In the genomic region with DNA sequence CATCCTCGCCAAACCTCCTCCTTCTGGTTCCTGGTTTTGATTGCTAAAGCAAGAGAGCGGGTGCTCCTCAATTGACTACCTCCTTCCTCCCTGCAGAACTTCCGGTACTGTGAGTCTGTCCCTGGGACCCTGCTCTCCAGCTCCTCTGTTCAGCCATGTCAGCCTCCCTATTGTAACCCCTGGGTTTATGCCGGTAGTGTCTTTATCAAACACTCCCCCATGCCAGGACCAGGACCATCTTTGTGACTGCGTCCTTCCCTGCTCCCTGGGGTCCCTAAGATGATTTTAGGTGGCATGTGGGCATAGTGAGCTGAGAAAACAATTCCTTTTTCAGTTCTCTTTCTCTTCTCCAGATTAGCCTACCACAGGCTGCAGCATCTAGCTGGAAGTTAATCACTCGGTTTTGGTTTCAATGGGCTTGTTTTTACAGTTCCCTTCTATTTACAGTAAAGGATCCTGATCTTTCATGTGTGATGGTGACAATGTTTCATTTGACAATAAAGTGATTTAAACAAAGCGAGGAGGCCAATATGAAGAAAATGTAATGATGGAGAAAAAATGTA, we compare ENCODE assay signal across 11 cellular contexts. TPM values are rescaled to one million over a fixed set of nuclear protein-coding genes. Genes with fewer than 3 reads are reported as not detected.
A peak's percentile ranks its signal among the peaks of the same experiment; 100 is the strongest.
DNase-seq lines count a peak whose midpoint lies in the region; ATAC-seq lines count a peak whose summit lies in the region.
"Had no signal": no experiment of that assay in that cellular context is flagged by ENCODE, and none has a peak within 500 bp of the region (broad histone marks: within the 10 kb centered on the region; RNA-seq: fewer than 3 reads in every experiment).

No MANE protein-coding gene starts in this region.

- no peaks in the 10 kb centered on the region for H3K9me3 ChIP-seq in T-helper 17 cell (ENCODE audit: control insufficient read depth, low read length, poor library complexity, severe bottlenecking)
- H3K9me3 ChIP-seq: ascending aorta, SJCRH30, uterus had no signal

- DNase-seq in activated CD8-positive, alpha-beta memory T cell treated with anti-CD3 and anti-CD28 coated beads, Interleukin-2, amount 50 U/mL, for 48 hours: peak; percentile 60
- DNase-seq in activated CD8-positive, alpha-beta memory T cell treated with anti-CD3 and anti-CD28 coated beads, Interleukin-2, amount 50 U/mL, for 4 hours: no peak
- DNase-seq in T-helper 17 cell (no peak), T-cell (no peak), iPS-NIHi11 (ENCODE audit: low spot score) (no peak)

- no peaks in the 10 kb centered on the region for H3K27me3 Mint-ChIP-seq in T-helper 17 cell
- H3K27me3 Mint-ChIP-seq in T-cell: no peaks in the 10 kb centered on the region

- no peak overlapping the region for H3K4me3 ChIP-seq in skin epidermis
- H3K4me3 ChIP-seq: SJCRH30, uterus had no signal

- peak overlapping the region in 12 of 21 experiments; percentile 5 to 74 (median 50) for H3K27ac ChIP-seq in skin epidermis
- H3K27ac ChIP-seq: ascending aorta, SJCRH30 had no signal

- H3K27ac Mint-ChIP-seq in T-helper 17 cell (no peak overlapping the region), T-cell (no peak overlapping the region)

- H3K4me1 Mint-ChIP-seq in T-helper 17 cell (peaks cover 20% of the 10 kb centered on the region), T-cell (peaks cover 42 to 51% (median 46%) of the 10 kb centered on the region in 3 donors)

- H3K36me3 Mint-ChIP-seq in T-helper 17 cell (ENCODE audit: low read depth): no peaks in the 10 kb centered on the region
- H3K36me3 Mint-ChIP-seq in T-cell: no peaks in the 10 kb centered on the region

- POLR2A ChIA-PET in T-cell (lab: Charles Lee): interaction anchor here (0.6 to 1.2 kb wide), 2 partner anchors 30 to 57 kb away, joined by 3 to 4 read pairs; no protein-coding TSS in a partner anchor

- H3K4me3 Mint-ChIP-seq in T-helper 17 cell (no peak overlapping the region), T-cell (no peak overlapping the region)

- peaks cover 0 to 8% (median 3%) of the 10 kb centered on the region in 3 donors for H3K9me3 Mint-ChIP-seq in T-cell

- ATAC-seq in HG02885 (IDR thresholded peaks at IDR 0.05; ENCODE audit: poor library complexity, unreplicated experiment): peak; percentile 24
- peak; percentile 29 for ATAC-seq in T-helper 17 cell
- no peak for ATAC-seq in T-cell (replicated peaks in 1 of 4)
- no peak for ATAC-seq in HG03521 (IDR thresholded peaks at IDR 0.05; ENCODE audit: unreplicated experiment)

- CTCF ChIA-PET in T-cell (lab: Charles Lee): interaction anchor here in 1 of 2 donors (0.6 to 1.9 kb wide), 3 partner anchors 33 to 139 kb away, joined by 3 to 4 read pairs (median 3); no protein-coding TSS in a partner anchor

RNA-seq across cellular contexts. Expression of a gene that starts 27.7 kb away (rescaled TPM):
- 10 to 100 TPM; 17.6 to 26.4 TPM for total RNA-seq in T-helper 17 cell
- 10 to 100 TPM; 35.6 to 44.3 (median 38.2) TPM for total RNA-seq in T-cell

Comparison
In these comparisons a context has a peak if more than half of its experiments do, and no peak if none do; other contexts are left out.
1. ATAC-seq: peak in HG02885 (single experiment) and T-helper 17 cell (single experiment); none in T-cell (0 of 4) and HG03521 (single experiment).